In genomic region chr1:20507248-20507563, GRCh38 we compare ENCODE assay signal across 8 cellular contexts. TPM values are rescaled to one million over a fixed set of nuclear protein-coding genes. Genes with fewer than 3 reads are reported as not detected.
DNase-seq lines count a peak whose midpoint lies in the region; ATAC-seq and TF ChIP-seq lines count a peak whose summit lies in the region.

No MANE protein-coding gene starts in this region.

- no peak for DNase-seq in H9
- DNase-seq in WTC11 (ENCODE audit: low spot score), result no peak
- no peak for DNase-seq in iPS DF 6.9 (ENCODE audit: low read depth, low spot score)
- DNase-seq in GF-D8 (lab: John Stamatoyannopoulos, UW), result no peak
- no peak for DNase-seq in islet precursor cell

- H3K4me1 ChIP-seq in H9 (ENCODE audit: insufficient read depth, low read length), result no peaks in the 10 kb centered on the region
- H3K4me1 ChIP-seq in iPS DF 6.9 (ENCODE audit: control insufficient read depth, insufficient read depth, low read length), result no peaks in the 10 kb centered on the region
- H3K4me1 ChIP-seq in stomach smooth muscle (ENCODE audit: control insufficient read depth, insufficient read depth, low read length), result peaks cover 9% of the 10 kb centered on the region

- H4K5ac ChIP-seq in H9 (ENCODE audit: insufficient read length, low read depth, low read length), result no peak overlapping the region

- peak overlapping the region; percentile 88 to 90 for H3K4me3 Mint-ChIP-seq in H9
- peak overlapping the region; percentile 92 for H3K4me3 Mint-ChIP-seq in WTC11

- H3K79me1 ChIP-seq in H9 (ENCODE audit: insufficient read depth, low read depth, low read length, poor library complexity, severe bottlenecking), result peaks cover 3% of the 10 kb centered on the region

- H3K9ac ChIP-seq in H9 (ENCODE audit: extremely low read depth, insufficient read length, low read length) (peak overlapping the region; percentile 84), stomach smooth muscle (ENCODE audit: low read length in 2 of 2) (peak overlapping the region; percentile 94)

- peaks cover 0 to 5% of the 10 kb centered on the region in 2 experiments; a peak in 2 of 4 replicates for H3K4me1 Mint-ChIP-seq in H9
- H3K4me1 Mint-ChIP-seq in WTC11, result peaks cover 4% of the 10 kb centered on the region; the same call in 1 of the 2 replicates

- H3K36me3 ChIP-seq in iPS DF 6.9 (ENCODE audit: control insufficient read depth, insufficient read depth, low read length) (no peaks in the 10 kb centered on the region), stomach smooth muscle (ENCODE audit: control insufficient read depth in 2 of 2, insufficient read depth in 2 of 2, low read length in 2 of 2) (peaks cover 0 to 3% of the 10 kb centered on the region in 2 donors)

- peaks cover 3% of the 10 kb centered on the region for H3K23me2 ChIP-seq in H9 (ENCODE audit: insufficient read length, low read depth, low read length, poor library complexity, severe bottlenecking)

- H3K9me3 Mint-ChIP-seq in H9, result no peaks in the 10 kb centered on the region
- no peaks in the 10 kb centered on the region for H3K9me3 Mint-ChIP-seq in WTC11

- ATAC-seq in WTC11 (no peak), HG03025 (IDR thresholded peaks at IDR 0.05; ENCODE audit: low FRiP score, unreplicated experiment) (no peak)

- H3K9me3 ChIP-seq in H9 (ENCODE audit: control insufficient read depth, low read depth, low read length) (no peaks in the 10 kb centered on the region), iPS DF 6.9 (ENCODE audit: control insufficient read depth, insufficient read depth, low read length) (no peaks in the 10 kb centered on the region), stomach smooth muscle (ENCODE audit: control insufficient read depth in 2 of 2, low read length in 2 of 2) (no peaks in the 10 kb centered on the region)

- peak overlapping the region; percentile 99 for H3K4me2 ChIP-seq in H9 (ENCODE audit: insufficient read depth, insufficient read length, low read length)

- peaks cover 4% of the 10 kb centered on the region; the same call in 1 of the 2 replicates for H3K79me2 ChIP-seq in H9 (ENCODE audit: insufficient read depth, low read length)

- H2AK5ac ChIP-seq in H9 (ENCODE audit: insufficient read length, low read length), result no peak overlapping the region

- H3T11ph ChIP-seq in H9 (ENCODE audit: low read length), result no peak overlapping the region

- H3K36me3 Mint-ChIP-seq in H9 (ENCODE audit: insufficient read depth in 1 of 3, low read depth in 3 of 3) (peaks cover 0 to 10% (median 2%) of the 10 kb centered on the region in 3 experiments; a peak in 3 of 7 replicates), WTC11 (peaks cover 2% of the 10 kb centered on the region; the same call in 1 of the 2 replicates)

- H3K27me3 Mint-ChIP-seq in H9 (ENCODE audit: low read depth) (peaks cover 35% of the 10 kb centered on the region), WTC11 (ENCODE audit: low read depth) (peaks cover 26% of the 10 kb centered on the region)

- H3K56ac ChIP-seq in H9 (ENCODE audit: insufficient read length, low read depth, low read length), result no peak overlapping the region

- no peak overlapping the region for H4K8ac ChIP-seq in H9 (replicated peaks; ENCODE audit: insufficient read length, low read depth, low read length)

- no peak overlapping the region for H2BK15ac ChIP-seq in H9 (ENCODE audit: low read depth, low read length)

- POLR2A ChIA-PET in WTC11 (lab: Charles Lee), result no interaction called here

- H3K27me3 ChIP-seq in H9 (ENCODE audit: insufficient read depth, low read length) (no peaks in the 10 kb centered on the region), iPS DF 6.9 (ENCODE audit: control insufficient read depth, insufficient read depth, low read length) (no peaks in the 10 kb centered on the region), stomach smooth muscle (ENCODE audit: control insufficient read depth in 1 of 2, insufficient read depth in 2 of 2, low read length in 2 of 2) (peaks cover 0 to 6% of the 10 kb centered on the region in 2 donors)

- WGBS in H9 (ENCODE audit: extremely low coverage, insufficient read length, low lambda C conversion rate), result no CpG with 5 or more reads among the region's 5 CpGs
- WGBS in iPS DF 6.9 (ENCODE audit: insufficient coverage, insufficient read length), result no CpG with 5 or more reads among the region's 5 CpGs

- H4K20me1 ChIP-seq in H9 (ENCODE audit: control insufficient read depth, insufficient read depth, insufficient read length), result no peaks in the 10 kb centered on the region

- H2BK20ac ChIP-seq in H9 (ENCODE audit: low read depth, low read length, poor library complexity, severe bottlenecking), result no peak overlapping the region

- no peak overlapping the region for H3K14ac ChIP-seq in H9 (ENCODE audit: insufficient read depth, low read length)

- CTCF ChIA-PET in WTC11 (lab: Charles Lee), result interaction anchor here (1.3 to 2.6 kb wide), 3 partner anchors 13 to 154 kb away, joined by 4 to 10 read pairs (median 6); partner anchors contain the start of gene DDOST

- H2BK12ac ChIP-seq in H9 (ENCODE audit: insufficient read length, low read depth, low read length), result no peak overlapping the region

- H3K27ac ChIP-seq in C4-2B (peak overlapping the region; percentile 92), H9 (ENCODE audit: insufficient read length, low read depth, low read length) (no peak overlapping the region), iPS DF 6.9 (ENCODE audit: low read length) (no peak overlapping the region), stomach smooth muscle (ENCODE audit: low read length) (peak overlapping the region; percentile 85)

- H2AFZ ChIP-seq in H9 (ENCODE audit: low read length), result no peak overlapping the region

- H3K18ac ChIP-seq in H9 (ENCODE audit: insufficient read length, low read depth, low read length), result no peak overlapping the region

- H3K27ac Mint-ChIP-seq in H9 (peak overlapping the region in 2 of 3 experiments; percentile 10 to 91; a peak in 3 of 7 replicates), WTC11 (peak overlapping the region; percentile 92)

- no peak overlapping the region for H3K23ac ChIP-seq in H9 (ENCODE audit: insufficient read length, low read depth, low read length)

- H2BK5ac ChIP-seq in H9 (ENCODE audit: insufficient read length, low read length), result no peak overlapping the region

- TF ChIP-seq CTCF in C4-2B (conservative IDR thresholded peaks at IDR 0.05) (no peak), H9 (conservative IDR thresholded peaks at IDR 0.05) (no peak), WTC11 (IDR thresholded peaks at IDR 0.05) (no peak)

- no peak overlapping the region for H3K4ac ChIP-seq in H9 (ENCODE audit: low read depth, low read length)

- H4K91ac ChIP-seq in H9 (ENCODE audit: insufficient read length, low read depth, low read length), result no peak overlapping the region

- peak overlapping the region; percentile 85; the same call in 1 of the 2 replicates for H3K4me3 ChIP-seq in iPS DF 6.9 (ENCODE audit: low read length)
- H3K4me3 ChIP-seq in stomach smooth muscle (ENCODE audit: low read length in 2 of 2), result peak overlapping the region; percentile 97 to 98

- H2BK120ac ChIP-seq in H9 (ENCODE audit: low read depth, low read length, poor library complexity, severe bottlenecking), result no peak overlapping the region

TF ChIP-seq in WTC11, 78 proteins besides CTCF, POLR2A, EP300 and RAD21 (continues in another document):
- TF ChIP-seq USF1 (CRISPR knock-in tag; IDR thresholded peaks at IDR 0.05), result no peak
- no peak for TF ChIP-seq RORB (CRISPR knock-in tag; IDR thresholded peaks at IDR 0.05)
- no peak for TF ChIP-seq IRF1 (CRISPR knock-in tag; IDR thresholded peaks at IDR 0.05)
- TF ChIP-seq SOX15 (CRISPR knock-in tag; IDR thresholded peaks at IDR 0.05), result no peak
- no peak for TF ChIP-seq ZNF423 (CRISPR knock-in tag; IDR thresholded peaks at IDR 0.05)
- no peak for TF ChIP-seq E2F1 (CRISPR knock-in tag; IDR thresholded peaks at IDR 0.05)
- no peak for TF ChIP-seq ESRRA (CRISPR knock-in tag; IDR thresholded peaks at IDR 0.05; ENCODE audit: borderline replicate concordance)
- TF ChIP-seq ZNF416 (CRISPR knock-in tag; IDR thresholded peaks at IDR 0.05), result no peak
- TF ChIP-seq TP53 (CRISPR knock-in tag; IDR thresholded peaks at IDR 0.05), result no peak
- TF ChIP-seq, protein P1, sequence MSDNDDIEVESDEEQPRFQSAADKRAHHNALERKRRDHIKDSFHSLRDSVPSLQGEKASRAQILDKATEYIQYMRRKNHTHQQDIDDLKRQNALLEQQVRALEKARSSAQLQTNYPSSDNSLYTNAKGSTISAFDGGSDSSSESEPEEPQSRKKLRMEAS (CRISPR knock-in tag; IDR thresholded peaks at IDR 0.05), result no peak
- TF ChIP-seq CREM (CRISPR knock-in tag; IDR thresholded peaks at IDR 0.05), result no peak

RNA-seq across cellular contexts. Expression of gene MUL1, which starts 0.7 kb away (rescaled TPM):
- total RNA-seq in H9 (2021) (25.5 and 27.1 TPM in 2 replicates), WTC11 (2021) (21.0 to 22.2 TPM (median 21.9 TPM) in 3 replicates)

RNA-seq across cellular contexts. Expression of gene CAMK2N1, which starts 21.2 kb away (rescaled TPM):
- total RNA-seq in H9 (2021), result 0.97 and 1.2 TPM in 2 replicates
- 10.0 to 10.9 TPM (median 10.1 TPM) in 3 replicates for total RNA-seq in WTC11 (2021)

RNA-seq across cellular contexts. Expression of gene FAM43B, which starts 45.2 kb away (rescaled TPM):
- total RNA-seq in H9 (2021), result 0.20 and 0.22 TPM in 2 replicates
- total RNA-seq in WTC11 (2021), result 2.9 to 3.1 TPM (median 3.1 TPM) in 3 replicates

Comparison
In these comparisons a context has a peak if more than half of its experiments do, and no peak if none do; other contexts are left out.
1. H3K27ac ChIP-seq: peak in C4-2B (single experiment) and stomach smooth muscle (single experiment); none in H9 (single experiment) and iPS DF 6.9 (single experiment).